ENCODE assay signal across 8 cellular contexts in the genomic region with DNA sequence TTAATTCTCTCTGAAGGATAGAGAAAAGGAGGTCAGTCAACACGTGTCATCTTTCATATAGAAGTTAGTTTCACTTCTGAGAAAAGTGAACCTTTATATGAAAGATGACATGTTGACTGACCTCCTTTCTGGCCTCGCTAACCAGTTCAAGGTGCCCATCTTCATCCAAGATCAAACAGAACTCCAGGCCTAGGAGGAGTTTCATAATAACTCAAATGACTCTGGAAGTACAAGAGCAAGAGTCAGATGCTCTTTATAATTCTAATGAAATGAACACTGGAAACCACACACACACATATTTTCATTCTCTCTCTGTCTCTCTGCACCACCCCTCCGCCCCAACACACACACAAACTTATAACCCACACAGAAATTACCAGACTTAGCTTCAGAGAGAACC. TPM values are rescaled to one million over a fixed set of nuclear protein-coding genes. Genes with fewer than 3 reads are reported as not detected.
A peak's percentile ranks its signal among the peaks of the same experiment; 100 is the strongest.
DNase-seq lines count a peak whose midpoint lies in the region; ATAC-seq, FAIRE-seq and TF ChIP-seq lines count a peak whose summit lies in the region.

No MANE protein-coding gene starts in this region.

- H2AFZ ChIP-seq in HepG2 (ENCODE audit: low read length) = no peak overlapping the region

- BruUV-seq in HepG2 (replicated peaks; lab: Mats Ljungman, UMichigan) = no TSS peak

- peak overlapping the region; percentile 84 for H3K4me3 Mint-ChIP-seq in activated naive CD8-positive, alpha-beta T cell treated with anti-CD3 and anti-CD28 coated beads, Interleukin-2, amount 50 U/mL, for 24 hours

- no peaks in the 10 kb centered on the region for H3K79me2 ChIP-seq in HepG2 (ENCODE audit: insufficient read depth, low read length)

- peak; percentile 74 for DNase-seq in activated effector memory CD4-positive, alpha-beta T cell treated with anti-CD3 and anti-CD28 coated beads, Interleukin-2, amount 50 U/mL, for 16 hours
- DNase-seq in activated effector memory CD4-positive, alpha-beta T cell treated with Interleukin-2 at 50 U/mL for 16 hours = no peak
- DNase-seq in activated naive CD8-positive, alpha-beta T cell treated with anti-CD3 and anti-CD28 coated beads, Interleukin-2, amount 50 U/mL, for 24 hours = no peak
- no peak for DNase-seq in suprapubic skin (ENCODE audit: low spot score in 2 of 2)
- DNase-seq in NCI-H510A treated with DMSO at 0.1 percent for 48 hours (lab: John Stamatoyannopoulos, UW) = no peak
- DNase-seq in HepG2 (ENCODE audit: low spot score) = no peak
- no peak for DNase-seq in HT-29 (ENCODE audit: low spot score)

- POLR2A ChIA-PET in HepG2 (lab: Yijun Ruan, JAX) = no interaction called here

- no peaks in the 10 kb centered on the region for H3K27me3 Mint-ChIP-seq in activated naive CD8-positive, alpha-beta T cell treated with anti-CD3 and anti-CD28 coated beads, Interleukin-2, amount 50 U/mL, for 24 hours

- H3K27me3 ChIP-seq in suprapubic skin = no peaks in the 10 kb centered on the region
- no peaks in the 10 kb centered on the region for H3K27me3 ChIP-seq in HepG2 (ENCODE audit: control insufficient read depth in 1 of 2, insufficient read depth in 2 of 2, low read length in 2 of 2)

- H3K4me3 ChIP-seq in suprapubic skin = no peak overlapping the region
- no peak overlapping the region for H3K4me3 ChIP-seq in HepG2 (replicated peaks in 1 of 3; ENCODE audit: insufficient read depth in 1 of 3, low read depth in 2 of 3, low read length in 3 of 3)

- ATAC-seq in HG03354 (IDR thresholded peaks at IDR 0.05; ENCODE audit: poor library complexity, severe bottlenecking, unreplicated experiment) (peak; percentile 51), HepG2 (no peak)
- peak; percentile 39 for ATAC-seq in activated naive CD8-positive, alpha-beta T cell treated with anti-CD3 and anti-CD28 coated beads, Interleukin-2, amount 50 U/mL, for 24 hours

- H3K4me1 ChIP-seq in suprapubic skin (peaks cover 11% of the 10 kb centered on the region), HepG2 (ENCODE audit: insufficient read depth, low read length) (no peaks in the 10 kb centered on the region)

- 68% methylated on average over 3 of the region's 3 CpGs for WGBS in suprapubic skin
- WGBS in HepG2 (ENCODE audit: low lambda C conversion rate) = 11% methylated on average over 3 of the region's 3 CpGs

- no peak for TF ChIP-seq CTCF in suprapubic skin (IDR thresholded peaks at IDR 0.05)
- TF ChIP-seq CTCF in HepG2 (CRISPR knock-in tag; IDR thresholded peaks at IDR 0.05) = no peak

- intact Hi-C loops in HepG2 (cut with micrococcal nuclease; ENCODE audit: unreplicated experiment) = no loop called here

- peaks cover 40% of the 10 kb centered on the region for H3K36me3 Mint-ChIP-seq in activated naive CD8-positive, alpha-beta T cell treated with anti-CD3 and anti-CD28 coated beads, Interleukin-2, amount 50 U/mL, for 24 hours (ENCODE audit: low read depth)

- in situ Hi-C loops in HepG2 (cut with HindIII; ENCODE audit: extremely low pct_ligation_motif_present, low pct_unique_long_range_greater_than_20kb) = no loop called here

- no peak overlapping the region for H3K9ac ChIP-seq in HepG2 (ENCODE audit: insufficient read depth, low read depth, low read length)

- FAIRE-seq in HepG2 (lab: Jason Lieb, UNC) = no peak

- H3K9me3 Mint-ChIP-seq in activated naive CD8-positive, alpha-beta T cell treated with anti-CD3 and anti-CD28 coated beads, Interleukin-2, amount 50 U/mL, for 24 hours = peaks cover 4% of the 10 kb centered on the region

- H3K4me1 Mint-ChIP-seq in activated naive CD8-positive, alpha-beta T cell treated with anti-CD3 and anti-CD28 coated beads, Interleukin-2, amount 50 U/mL, for 24 hours = peaks cover 95% of the 10 kb centered on the region

- CTCF ChIA-PET in HepG2 (lab: Yijun Ruan, JAX; ENCODE audit: low intra/inter-chr PET ratio, low total read pairs) = no interaction called here

- H3K27ac ChIP-seq in suprapubic skin = peak overlapping the region; percentile 7
- no peak overlapping the region for H3K27ac ChIP-seq in HepG2 (ENCODE audit: extremely low read length, insufficient read depth, low read length)

- H3K36me3 ChIP-seq in suprapubic skin (no peaks in the 10 kb centered on the region), HepG2 (replicated peaks in 1 of 2; ENCODE audit: control insufficient read depth in 1 of 2, insufficient read depth in 2 of 2, low read length in 2 of 2) (no peaks in the 10 kb centered on the region)

- no peak overlapping the region for H3K4me2 ChIP-seq in HepG2 (ENCODE audit: low read depth, low read length)

- no peak for TF ChIP-seq POLR2A in suprapubic skin (IDR thresholded peaks at IDR 0.05)
- TF ChIP-seq POLR2A in HepG2 (IDR thresholded peaks at IDR 0.05; ENCODE audit: insufficient read depth in 1 of 2, low read depth in 2 of 2, low read length in 2 of 2) = no peak

- H3K27ac Mint-ChIP-seq in activated naive CD8-positive, alpha-beta T cell treated with anti-CD3 and anti-CD28 coated beads, Interleukin-2, amount 50 U/mL, for 24 hours = peak overlapping the region; percentile 97

- H3K9me3 ChIP-seq in suprapubic skin (no peaks in the 10 kb centered on the region), HepG2 (ENCODE audit: low read length) (no peaks in the 10 kb centered on the region)

- no peaks in the 10 kb centered on the region for H4K20me1 ChIP-seq in HepG2 (ENCODE audit: insufficient read depth, low read length)

- TF ChIP-seq EP300 in suprapubic skin (IDR thresholded peaks at IDR 0.05) (no peak), HepG2 (IDR thresholded peaks at IDR 0.05; ENCODE audit: low read depth in 2 of 2, low read length in 2 of 2) (no peak), HepG2 (CRISPR knock-in tag; IDR thresholded peaks at IDR 0.05; ENCODE audit: borderline replicate concordance) (no peak)

- no peak for TF ChIP-seq RAD21 in HepG2 (CRISPR knock-in tag; IDR thresholded peaks at IDR 0.05)

TF ChIP-seq in HepG2, 621 proteins besides CTCF, POLR2A, EP300 and RAD21:
- TF ChIP-seq ATF3 (CRISPR knock-in tag; IDR thresholded peaks at IDR 0.05) = no peak
TF ChIP-seq in HepG2: peak in this region for 0.

RNA-seq across cellular contexts. Expression of gene ANKRD44, which starts 16.3 kb away (rescaled TPM):
- total RNA-seq in suprapubic skin (10 to 100 TPM in 3 of 4 donors, 1 to 10 TPM in 1; 6.3 to 34.4 (median 17.8) TPM), HepG2 (2016; rRNA removed; fragmentation: Illumina TruSeq; extraction: Trizol) (0.11 and 0.36 TPM in 2 replicates)
- total RNA-seq in HepG2 (2016; cell fraction: cytosol; rRNA removed; fragmentation: Illumina TruSeq; extraction: Trizol; ENCODE audit: low read depth) = not detected in 2 replicates
- 0.55 and 0.63 TPM in 2 replicates for total RNA-seq in HepG2 (2016; cell fraction: insoluble cytoplasmic fraction; rRNA removed; fragmentation: Illumina TruSeq; extraction: Trizol)
- total RNA-seq in HepG2 (2016; cell fraction: membrane; rRNA removed; fragmentation: Illumina TruSeq; extraction: Trizol) = 0.77 TPM in 1 of 2 replicates, not detected in the other
- total RNA-seq in HepG2 (2016; cell fraction: nucleus; rRNA removed; fragmentation: Illumina TruSeq; extraction: Trizol) = 0.44 and 1.2 TPM in 2 replicates
- 0.04 and 0.05 TPM in 2 replicates for polyA plus RNA-seq in HepG2 (2011; rRNA removed)
- 0.03 and 0.08 TPM in 2 replicates for polyA plus RNA-seq in HepG2 (2011; cell fraction: cytosol; rRNA removed)
- 1.3 and 2.2 TPM in 2 replicates for polyA plus RNA-seq in HepG2 (2011; cell fraction: nucleus; rRNA removed)
- 0.04 TPM in 1 of 2 replicates, not detected in the other for polyA plus RNA-seq in HepG2 (2012)
- 0.16 TPM in 1 of 2 replicates, not detected in the other for polyA plus RNA-seq in HepG2 (2016; cell fraction: cytosol; fragmentation: Illumina TruSeq; extraction: Trizol; ENCODE audit: low read depth)
- polyA plus RNA-seq in HepG2 (2016; cell fraction: insoluble cytoplasmic fraction; fragmentation: Illumina TruSeq; extraction: Trizol; ENCODE audit: low read depth) = 0.09 and 0.17 TPM in 2 replicates
- polyA plus RNA-seq in HepG2 (2016; cell fraction: membrane; fragmentation: Illumina TruSeq; extraction: Trizol; ENCODE audit: low read depth) = not detected in 2 replicates
- polyA plus RNA-seq in HepG2 (2016; cell fraction: nucleus; fragmentation: Illumina TruSeq; extraction: Trizol; ENCODE audit: insufficient read depth, low read depth) = 0.07 and 0.21 TPM in 2 replicates
- polyA minus RNA-seq in HepG2 (2011; rRNA and poly(A)+ RNA removed; ENCODE audit: low replicate concordance) = 0.52 and 22.4 TPM in 2 replicates
- polyA minus RNA-seq in HepG2 (2011; cell fraction: cytosol; rRNA and poly(A)+ RNA removed) = not detected in 2 replicates
- 1.2 and 1.3 TPM in 2 replicates for polyA minus RNA-seq in HepG2 (2011; cell fraction: nucleus; rRNA and poly(A)+ RNA removed)
- 1.9 and 2.8 TPM in 2 replicates for total RNA-seq in HT-29 (2014; rRNA removed; shearing (Covaris generic))
